ENCODE assay signal across 31 cellular contexts in genomic region chr2:64931536-64932326, GRCh38. TPM values are rescaled to one million over a fixed set of nuclear protein-coding genes. Genes with fewer than 3 reads are reported as not detected.
DNase-seq lines count a peak whose midpoint lies in the region; ATAC-seq and TF ChIP-seq lines count a peak whose summit lies in the region.
"Had no signal": no experiment of that assay in that cellular context is flagged by ENCODE, and none has a peak within 500 bp of the region (broad histone marks: within the 10 kb centered on the region; RNA-seq: fewer than 3 reads in every experiment).

No MANE protein-coding gene starts in this region.

- H4K8ac ChIP-seq in trophoblast cell (ENCODE audit: low read depth, low read length): no peak overlapping the region

- H4K91ac ChIP-seq in trophoblast cell (ENCODE audit: low read depth, low read length): no peak overlapping the region

- H3F3A ChIP-seq in SU-DHL-6 (ENCODE audit: insufficient read depth): peaks cover 50% of the 10 kb centered on the region

- H3K27ac ChIP-seq in HL-60 (replicated peaks) (peak overlapping the region; percentile 0; the same call in 1 of the 2 replicates), SU-DHL-6 (ENCODE audit: low read depth, low read length) (peak overlapping the region; percentile 97), trophoblast cell (ENCODE audit: low read depth, low read length) (no peak overlapping the region)
- H3K27ac ChIP-seq in CD4-positive, alpha-beta T cell (ENCODE audit: low read depth, low read length): no peak overlapping the region
- H3K27ac ChIP-seq: breast epithelium, hepatocyte, left lung, tibial artery had no signal

- H3K9me3 ChIP-seq in SU-DHL-6 (ENCODE audit: insufficient read depth, low read length): peaks cover 20% of the 10 kb centered on the region; the same call in 1 of the 2 replicates
- H3K9me3 ChIP-seq in trophoblast cell (ENCODE audit: insufficient read depth, low read depth, low read length): peaks cover 6% of the 10 kb centered on the region
- H3K9me3 ChIP-seq in CD4-positive, alpha-beta T cell (ENCODE audit: control insufficient read depth, low read length): no peaks in the 10 kb centered on the region
- H3K9me3 ChIP-seq: breast epithelium, tibial artery had no signal

- no peak overlapping the region for H2BK120ac ChIP-seq in trophoblast cell (ENCODE audit: insufficient read depth, low read length, poor library complexity)

- WGBS in trophoblast cell (ENCODE audit: extremely low coverage, insufficient coverage, insufficient read length): no CpG with 5 or more reads among the region's 7 CpGs

- H3K9ac ChIP-seq in SU-DHL-6 (ENCODE audit: low read length) (peak overlapping the region; percentile 91), trophoblast cell (ENCODE audit: low read length) (no peak overlapping the region)

- no peak for TF ChIP-seq CTCF in GM06990 (IDR thresholded peaks at IDR 0.05; ENCODE audit: insufficient read depth, low read length, poor library complexity, severe bottlenecking)
- no peak for TF ChIP-seq CTCF in HL-60 (IDR thresholded peaks at IDR 0.05; ENCODE audit: insufficient read depth, low read length)
- no peak for TF ChIP-seq CTCF in SU-DHL-6 (IDR thresholded peaks at IDR 0.05; ENCODE audit: insufficient read depth, low read length, poor library complexity, severe bottlenecking)
- no peak for TF ChIP-seq CTCF in CD4-positive, alpha-beta T cell (IDR thresholded peaks at IDR 0.05)

- H3K79me2 ChIP-seq in SU-DHL-6 (ENCODE audit: insufficient read depth, low read length) (peaks cover 89% of the 10 kb centered on the region), trophoblast cell (ENCODE audit: control insufficient read depth, insufficient read depth, low read length, poor library complexity) (no peaks in the 10 kb centered on the region)
- H3K79me2 ChIP-seq: hepatocyte had no signal

- no peaks in the 10 kb centered on the region for H3K4me1 ChIP-seq in trophoblast cell (ENCODE audit: control insufficient read depth in 1 of 2, insufficient read depth in 2 of 2, low read length in 2 of 2)
- H3K4me1 ChIP-seq: breast epithelium, tibial artery had no signal

- no peak for DNase-seq in GM06990 (ENCODE audit: extremely low read depth, insufficient read length)
- DNase-seq in HL-60 (ENCODE audit: low read depth in 1 of 2, low spot score in 1 of 2): no peak
- DNase-seq in trophoblast cell: peak; percentile 52 to 71
- no peak for DNase-seq in activated naive CD4-positive, alpha-beta T cell treated with anti-CD3 and anti-CD28 coated beads, Interleukin-2, amount 10 ng/mL, durations not matched to agents 7 days and 5 days
- DNase-seq in NCI-H526 treated with DMSO at 0.1 percent for 48 hours (lab: John Stamatoyannopoulos, UW): no peak
- DNase-seq in CD4-positive, alpha-beta T cell: no peak
- DNase-seq in GF-D8 (lab: John Stamatoyannopoulos, UW): no peak
- DNase-seq: ACHN; activated CD8-positive, alpha-beta T cell treated with anti-CD3 and anti-CD28 coated beads, Interleukin-2, amount 10 ng/mL, durations not matched to agents 7 days and 5 days; activated gamma-delta T cell; activated T-cell treated with anti-CD3 and anti-CD28 coated beads for 4 hours; amygdala; C1 segment of cervical spinal cord; Calu3; effector memory CD8-positive, alpha-beta T cell; foreskin melanocyte; H7; immature natural killer cell; left lung; naive thymus-derived CD8-positive, alpha-beta T cell; NCI-H1092 treated with DMSO at 0.1 percent for 48 hours; NCI-H2029; NCI-H2227 treated with DMSO at 0.1 percent for 48 hours; NCI-H774; stimulated activated CD4-positive, alpha-beta T cell treated with anti-CD3 and anti-CD28 coated beads, Interleukin-12 subunit alpha, Interleukin-12 subunit beta, amount 100 ng/mL, for 4 hours; stimulated activated CD4-positive, alpha-beta T cell treated with anti-CD3 and anti-CD28 coated beads, Interleukin-4, amount 100 ng/mL, for 4 hours; stimulated activated naive CD8-positive, alpha-beta T cell treated with anti-CD3 and anti-CD28 coated beads, Interleukin-15, Interleukin-2, amounts not matched to agents 100 U/mL and 50 U/mL, for 24 hours; tibial artery had no signal

- H2AFZ ChIP-seq in SU-DHL-6 (ENCODE audit: low read depth, low read length, severe bottlenecking) (no peak overlapping the region), trophoblast cell (ENCODE audit: insufficient read depth, low read length, poor library complexity) (no peak overlapping the region)
- H2AFZ ChIP-seq: hepatocyte had no signal

- intact Hi-C loops in CD4-positive, alpha-beta T cell (cut with DNase I, micrococcal nuclease): no loop called here

- H2BK12ac ChIP-seq in trophoblast cell (ENCODE audit: low read length): no peak overlapping the region

- H3K27me3 ChIP-seq in GM06990 (replicated peaks; ENCODE audit: control insufficient read depth, insufficient read depth, low read length): no peaks in the 10 kb centered on the region
- no peaks in the 10 kb centered on the region for H3K27me3 ChIP-seq in HL-60 (ENCODE audit: insufficient read depth, poor library complexity, severe bottlenecking)
- no peaks in the 10 kb centered on the region for H3K27me3 ChIP-seq in SU-DHL-6 (ENCODE audit: low read length)
- no peaks in the 10 kb centered on the region for H3K27me3 ChIP-seq in trophoblast cell (ENCODE audit: insufficient read depth, low read length)
- no peaks in the 10 kb centered on the region for H3K27me3 ChIP-seq in CD4-positive, alpha-beta T cell (ENCODE audit: control insufficient read depth, insufficient read depth, low read length)
- H3K27me3 ChIP-seq: breast epithelium, left lung, tibial artery had no signal

- H3K14ac ChIP-seq in trophoblast cell (ENCODE audit: low read length): no peak overlapping the region

- peaks cover 2% of the 10 kb centered on the region for H3K4me1 Mint-ChIP-seq in activated naive CD4-positive, alpha-beta T cell treated with anti-CD3 and anti-CD28 coated beads, Interleukin-2, amount 10 ng/mL, durations not matched to agents 7 days and 5 days
- H3K4me1 Mint-ChIP-seq in CD4-positive, alpha-beta T cell (ENCODE audit: low read depth): no peaks in the 10 kb centered on the region

- no peaks in the 10 kb centered on the region for H3K36me3 Mint-ChIP-seq in activated naive CD4-positive, alpha-beta T cell treated with anti-CD3 and anti-CD28 coated beads, Interleukin-2, amount 10 ng/mL, durations not matched to agents 7 days and 5 days
- no peaks in the 10 kb centered on the region for H3K36me3 Mint-ChIP-seq in CD4-positive, alpha-beta T cell (ENCODE audit: low read depth)

- ATAC-seq in CD4-positive, alpha-beta T cell (ENCODE audit: poor library complexity): no peak
- ATAC-seq: activated CD8-positive, alpha-beta T cell treated with anti-CD3 and anti-CD28 coated beads, Interleukin-2, amount 10 ng/mL, durations not matched to agents 7 days and 5 days; effector memory CD8-positive, alpha-beta T cell; left lung; naive thymus-derived CD8-positive, alpha-beta T cell had no signal

- no peak overlapping the region for H2BK5ac ChIP-seq in trophoblast cell (ENCODE audit: low read depth, low read length, poor library complexity)

- H3K4me3 Mint-ChIP-seq in activated naive CD4-positive, alpha-beta T cell treated with anti-CD3 and anti-CD28 coated beads, Interleukin-2, amount 10 ng/mL, durations not matched to agents 7 days and 5 days: no peak overlapping the region
- no peak overlapping the region for H3K4me3 Mint-ChIP-seq in CD4-positive, alpha-beta T cell
- H3K4me3 Mint-ChIP-seq: activated CD8-positive, alpha-beta T cell treated with anti-CD3 and anti-CD28 coated beads, Interleukin-2, amount 10 ng/mL, durations not matched to agents 7 days and 5 days; effector memory CD8-positive, alpha-beta T cell; immature natural killer cell had no signal

- no peak overlapping the region for H3K27ac Mint-ChIP-seq in activated naive CD4-positive, alpha-beta T cell treated with anti-CD3 and anti-CD28 coated beads, Interleukin-2, amount 10 ng/mL, durations not matched to agents 7 days and 5 days
- H3K27ac Mint-ChIP-seq in CD4-positive, alpha-beta T cell: no peak overlapping the region
- H3K27ac Mint-ChIP-seq: activated CD8-positive, alpha-beta T cell treated with anti-CD3 and anti-CD28 coated beads, Interleukin-2, amount 10 ng/mL, durations not matched to agents 7 days and 5 days; effector memory CD8-positive, alpha-beta T cell had no signal

- H3K9me3 Mint-ChIP-seq in activated naive CD4-positive, alpha-beta T cell treated with anti-CD3 and anti-CD28 coated beads, Interleukin-2, amount 10 ng/mL, durations not matched to agents 7 days and 5 days: peaks cover 20% of the 10 kb centered on the region
- H3K9me3 Mint-ChIP-seq in CD4-positive, alpha-beta T cell: no peaks in the 10 kb centered on the region
- H3K9me3 Mint-ChIP-seq: effector memory CD8-positive, alpha-beta T cell; immature natural killer cell had no signal

- H3K27me3 Mint-ChIP-seq in activated naive CD4-positive, alpha-beta T cell treated with anti-CD3 and anti-CD28 coated beads, Interleukin-2, amount 10 ng/mL, durations not matched to agents 7 days and 5 days: peaks cover 32% of the 10 kb centered on the region
- H3K27me3 Mint-ChIP-seq in CD4-positive, alpha-beta T cell: peaks cover 5% of the 10 kb centered on the region

- H3K18ac ChIP-seq in trophoblast cell (ENCODE audit: low read length): no peak overlapping the region

- H3K4me2 ChIP-seq in SU-DHL-6 (ENCODE audit: low read depth, low read length, poor library complexity, severe bottlenecking): peak overlapping the region; percentile 92
- no peak overlapping the region for H3K4me2 ChIP-seq in trophoblast cell (ENCODE audit: low read length)
- H3K4me2 ChIP-seq: hepatocyte had no signal

- H2AK5ac ChIP-seq in trophoblast cell (ENCODE audit: low read length): no peak overlapping the region

- H3K4me3 ChIP-seq in GM06990 (replicated peaks; ENCODE audit: low read depth, low read length) (peak overlapping the region; percentile 91), HL-60 (replicated peaks; ENCODE audit: insufficient read depth, low read length) (peak overlapping the region; percentile 27), SU-DHL-6 (ENCODE audit: insufficient read depth, low read length, poor library complexity, severe bottlenecking) (peak overlapping the region; percentile 74), trophoblast cell (ENCODE audit: low read depth, low read length) (no peak overlapping the region)
- H3K4me3 ChIP-seq: breast epithelium, hepatocyte, left lung, tibial artery had no signal

- no peaks in the 10 kb centered on the region for H4K20me1 ChIP-seq in SU-DHL-6 (ENCODE audit: low read depth, low read length)

- H3K79me1 ChIP-seq in trophoblast cell (ENCODE audit: low read length): no peaks in the 10 kb centered on the region

- H3K23ac ChIP-seq in trophoblast cell (ENCODE audit: low read length): no peak overlapping the region

- CTCF ChIA-PET in activated naive CD4-positive, alpha-beta T cell treated with anti-CD3 and anti-CD28 coated beads, Interleukin-2, amount 10 ng/mL, durations not matched to agents 7 days and 5 days (lab: Charles Lee): interaction anchor here (0.7 to 1.4 kb wide), 2 partner anchors 13 to 92 kb away, joined by 3 to 6 read pairs; no protein-coding TSS in a partner anchor
- CTCF ChIA-PET in CD4-positive, alpha-beta T cell (lab: Charles Lee): interaction anchor here (1.2 kb wide), 1 partner anchor 14 kb away, joined by 5 read pairs; no protein-coding TSS in a partner anchor

- POLR2A ChIA-PET in CD4-positive, alpha-beta T cell (lab: Charles Lee): no interaction called here

- no peak overlapping the region for H4K12ac ChIP-seq in trophoblast cell (ENCODE audit: low read depth, low read length)

- H3K4ac ChIP-seq in trophoblast cell (ENCODE audit: low read depth, low read length): no peak overlapping the region

- no peaks in the 10 kb centered on the region for H3K9me2 ChIP-seq in SU-DHL-6 (replicated peaks; ENCODE audit: insufficient read depth, low read length)

- H3K36me3 ChIP-seq in GM06990 (ENCODE audit: control insufficient read depth, insufficient read depth, low read length) (peaks cover 5% of the 10 kb centered on the region), SU-DHL-6 (ENCODE audit: low read length) (peaks cover 34% of the 10 kb centered on the region), trophoblast cell (ENCODE audit: control insufficient read depth in 1 of 2, insufficient read depth in 2 of 2, low read length in 2 of 2) (no peaks in the 10 kb centered on the region)
- H3K36me3 ChIP-seq: breast epithelium, left lung, tibial artery had no signal

RNA-seq across cellular contexts. Expression of gene SLC1A4, which starts 57.5 kb away (rescaled TPM):
- 0.50 and 0.81 TPM in 2 replicates for polyA plus RNA-seq in trophoblast cell (2013)
- 1 to 10 TPM; 2.4 to 2.8 TPM for total RNA-seq in CD4-positive, alpha-beta T cell

Comparison
In these comparisons a context has a peak if more than half of its experiments do, and no peak if none do; other contexts are left out.
1. DNase-seq: peak in trophoblast cell (2 of 2); none in GM06990 (single experiment), HL-60 (0 of 2), activated naive CD4-positive, alpha-beta T cell treated with anti-CD3 and anti-CD28 coated beads, Interleukin-2, amount 10 ng/mL, durations not matched to agents 7 days and 5 days (single experiment), NCI-H526 treated with DMSO at 0.1 percent for 48 hours (single experiment), CD4-positive, alpha-beta T cell (0 of 10) and GF-D8 (single experiment).
2. H3K27ac ChIP-seq: peak in HL-60 (single experiment) and SU-DHL-6 (single experiment); none in trophoblast cell (single experiment) and CD4-positive, alpha-beta T cell (single experiment).